21 cellular contexts compared by ENCODE assay signal in genomic region chr2:48369971-48370370, GRCh38.
"Had no signal": no experiment of that assay in that cellular context is flagged by ENCODE, and none has a peak within 500 bp of the region (broad histone marks: within the 10 kb centered on the region; RNA-seq: fewer than 3 reads in every experiment).

No MANE protein-coding gene starts in this region.

- H3K9me3 Mint-ChIP-seq: activated T-cell treated with anti-CD3 and anti-CD28 coated beads, Interleukin-2, amount 50 U/mL, for 72 hours; naive thymus-derived CD4-positive, alpha-beta T cell had no signal

- H3K9ac ChIP-seq: parathyroid adenoma had no signal

- H3K27me3 ChIP-seq: neutrophil, right lobe of liver, testis, upper lobe of right lung had no signal

- H3K27me3 Mint-ChIP-seq: activated naive CD8-positive, alpha-beta T cell; naive thymus-derived CD4-positive, alpha-beta T cell had no signal

- H2AFZ ChIP-seq: parathyroid adenoma had no signal

- H3K9me3 ChIP-seq: neutrophil, right lobe of liver, testis, upper lobe of right lung had no signal

- ATAC-seq: activated T-cell treated with anti-CD3 and anti-CD28 coated beads, Interleukin-2, amount 50 U/mL, for 72 hours; left ventricle myocardium superior; naive thymus-derived CD4-positive, alpha-beta T cell; right lobe of liver; upper lobe of right lung had no signal

- H3K4me3 Mint-ChIP-seq: activated naive CD8-positive, alpha-beta T cell; activated T-cell treated with anti-CD3 and anti-CD28 coated beads, Interleukin-2, amount 50 U/mL, for 72 hours; naive thymus-derived CD4-positive, alpha-beta T cell had no signal

- DNase-seq: activated CD4-positive, alpha-beta T cell treated with anti-CD3 and anti-CD28 coated beads for 1 hour; activated gamma-delta T cell treated with Interleukin-2 at 50 U/mL for 16 hours; activated T-cell treated with anti-CD3 and anti-CD28 coated beads, Interleukin-2, amount 50 U/mL, for 72 hours; amniotic stem cell; erythroblast; foreskin melanocyte; hypothalamus; left ventricle myocardium superior; mesenchymal stem cell; naive thymus-derived CD4-positive, alpha-beta T cell; right lobe of liver; small intestine; stimulated activated CD4-positive, alpha-beta T cell treated with anti-CD3 and anti-CD28 coated beads, Interleukin-15, amount 100 ng/mL, for 24 hours; stimulated activated CD4-positive, alpha-beta T cell treated with anti-CD3 and anti-CD28 coated beads, Interleukin-2, amount 100 ng/mL, for 48 hours; T-helper 2 cell; testis; upper lobe of right lung had no signal

- H3K4me3 ChIP-seq: right lobe of liver, testis, upper lobe of right lung had no signal

- H3K4me1 ChIP-seq: parathyroid adenoma, testis, upper lobe of right lung had no signal

- H3K27ac ChIP-seq: neutrophil, parathyroid adenoma, right lobe of liver, testis, upper lobe of right lung, VCaP had no signal

- H3K79me2 ChIP-seq: parathyroid adenoma had no signal
